In genomic region chr16:27199235-27199586, GRCh38 we compare ENCODE assay signal across 16 cellular contexts. TPM values are rescaled to one million over a fixed set of nuclear protein-coding genes. Genes with fewer than 3 reads are reported as not detected.
A peak's percentile ranks its signal among the peaks of the same experiment; 100 is the strongest.
DNase-seq lines count a peak whose midpoint lies in the region; ATAC-seq, FAIRE-seq and TF ChIP-seq lines count a peak whose summit lies in the region.
"Had no signal": no experiment of that assay in that cellular context is flagged by ENCODE, and none has a peak within 500 bp of the region (broad histone marks: within the 10 kb centered on the region; RNA-seq: fewer than 3 reads in every experiment).

No MANE protein-coding gene starts in this region.

- H3K4me3 ChIP-seq in breast epithelium (no peak overlapping the region), lower leg skin (ENCODE audit: low read depth, poor library complexity, severe bottlenecking) (no peak overlapping the region)
- H3K4me3 ChIP-seq: colonic mucosa, gastrocnemius medialis had no signal

- peaks cover 70% of the 10 kb centered on the region for H3K4me1 Mint-ChIP-seq in T-helper 1 cell treated with Interleukin-12 subunit alpha and Interleukin-12 subunit beta and Interleukin-4 antibody, amounts not matched to agents 30 μg/mL and 1 μg/mL, for 36 hours (ENCODE audit: low read depth)
- H3K4me1 Mint-ChIP-seq in activated B cell treated with CpG ODN at 0.5 μM for 24 hours (peaks cover 56% of the 10 kb centered on the region), natural killer cell (peaks cover 47 to 54% of the 10 kb centered on the region in 2 donors)

- peaks cover 25% of the 10 kb centered on the region for H3K9me3 Mint-ChIP-seq in T-helper 1 cell treated with Interleukin-12 subunit alpha and Interleukin-12 subunit beta and Interleukin-4 antibody, amounts not matched to agents 30 μg/mL and 1 μg/mL, for 36 hours
- H3K9me3 Mint-ChIP-seq in activated B cell treated with CpG ODN at 0.5 μM for 24 hours = peaks cover 12% of the 10 kb centered on the region
- no peaks in the 10 kb centered on the region for H3K9me3 Mint-ChIP-seq in natural killer cell
- H3K9me3 Mint-ChIP-seq: activated T-cell treated with anti-CD3 and anti-CD28 coated beads, Interleukin-2, amount 50 U/mL, for 4 hours had no signal

- no peak overlapping the region for H3K27ac ChIP-seq in breast epithelium
- H3K27ac ChIP-seq: gastrocnemius medialis had no signal

- no peak for TF ChIP-seq CTCF in activated B cell treated with CpG ODN at 0.5 μM for 24 hours (IDR thresholded peaks at IDR 0.05)
- no peak for TF ChIP-seq CTCF in natural killer cell (IDR thresholded peaks at IDR 0.05)
- TF ChIP-seq CTCF in breast epithelium (IDR thresholded peaks at IDR 0.05) = no peak
- TF ChIP-seq CTCF in lower leg skin (IDR thresholded peaks at IDR 0.05) = no peak

- intact Hi-C loops in activated B cell treated with CpG ODN at 0.5 μM for 24 hours (cut with micrococcal nuclease) = loop anchor here (1.0 kb wide), 1 partner anchor 20 kb away; no protein-coding TSS in a partner anchor
- intact Hi-C loops in natural killer cell (cut with micrococcal nuclease) = no loop called here
- intact Hi-C loops in breast epithelium (cut with DNase I; ENCODE audit: low total_unique reads) = no loop called here
- intact Hi-C loops in lower leg skin (cut with DNase I; ENCODE audit: low total_unique reads) = no loop called here

- H3K27ac Mint-ChIP-seq in T-helper 1 cell treated with Interleukin-12 subunit alpha and Interleukin-12 subunit beta and Interleukin-4 antibody, amounts not matched to agents 30 μg/mL and 1 μg/mL, for 36 hours = peak overlapping the region; percentile 61
- H3K27ac Mint-ChIP-seq in activated B cell treated with CpG ODN at 0.5 μM for 24 hours = peak overlapping the region; percentile 71
- peak overlapping the region; percentile 86 to 90 for H3K27ac Mint-ChIP-seq in natural killer cell

- POLR2A ChIA-PET in activated B cell treated with CpG ODN at 0.5 μM for 24 hours (lab: Charles Lee) = interaction anchor here (0.6 to 2.1 kb wide), 13 partner anchors 13 to 251 kb away, joined by 3 to 10 read pairs (median 4); partner anchors contain the start of gene IL21R

- H3K9me3 ChIP-seq in breast epithelium = no peaks in the 10 kb centered on the region
- H3K9me3 ChIP-seq: colonic mucosa, gastrocnemius medialis had no signal

- FAIRE-seq in GM19239 (lab: Jason Lieb, UNC) = peak; percentile 33
- FAIRE-seq: astrocyte had no signal

- no peaks in the 10 kb centered on the region for H3K27me3 Mint-ChIP-seq in T-helper 1 cell treated with Interleukin-12 subunit alpha and Interleukin-12 subunit beta and Interleukin-4 antibody, amounts not matched to agents 30 μg/mL and 1 μg/mL, for 36 hours (ENCODE audit: low read depth)
- no peaks in the 10 kb centered on the region for H3K27me3 Mint-ChIP-seq in activated B cell treated with CpG ODN at 0.5 μM for 24 hours
- no peaks in the 10 kb centered on the region for H3K27me3 Mint-ChIP-seq in natural killer cell (ENCODE audit: low read depth in 2 of 2)

- CTCF ChIA-PET in activated B cell treated with CpG ODN at 0.5 μM for 24 hours (lab: Charles Lee) = interaction anchor here (0.5 to 2.7 kb wide), 8 partner anchors 12 to 211 kb away, joined by 3 to 13 read pairs (median 4); no protein-coding TSS in a partner anchor

- TF ChIP-seq POLR2A in breast epithelium (IDR thresholded peaks at IDR 0.05) (no peak), lower leg skin (IDR thresholded peaks at IDR 0.05) (no peak)

- no peak overlapping the region for H3K4me3 Mint-ChIP-seq in T-helper 1 cell treated with Interleukin-12 subunit alpha and Interleukin-12 subunit beta and Interleukin-4 antibody, amounts not matched to agents 30 μg/mL and 1 μg/mL, for 36 hours
- H3K4me3 Mint-ChIP-seq in activated B cell treated with CpG ODN at 0.5 μM for 24 hours (peak overlapping the region; percentile 41), natural killer cell (peak overlapping the region; percentile 47)

- peaks cover 16% of the 10 kb centered on the region for H3K36me3 Mint-ChIP-seq in T-helper 1 cell treated with Interleukin-12 subunit alpha and Interleukin-12 subunit beta and Interleukin-4 antibody, amounts not matched to agents 30 μg/mL and 1 μg/mL, for 36 hours (ENCODE audit: low read depth)
- H3K36me3 Mint-ChIP-seq in activated B cell treated with CpG ODN at 0.5 μM for 24 hours (ENCODE audit: low read depth) = peaks cover 7% of the 10 kb centered on the region
- no peaks in the 10 kb centered on the region for H3K36me3 Mint-ChIP-seq in natural killer cell

- H3K27me3 ChIP-seq in breast epithelium = no peaks in the 10 kb centered on the region
- H3K27me3 ChIP-seq: colonic mucosa, gastrocnemius medialis had no signal

- DNase-seq in T-helper 1 cell = no peak
- no peak for DNase-seq in GM19239 (ENCODE audit: insufficient read length, low spot score)
- no peak for DNase-seq in activated B cell treated with CpG ODN at 0.5 μM for 24 hours
- DNase-seq in natural killer cell = no peak
- no peak for DNase-seq in breast epithelium (ENCODE audit: low spot score in 2 of 2)
- no peak for DNase-seq in retina
- DNase-seq in lower leg skin (ENCODE audit: low spot score in 2 of 2) = no peak
- DNase-seq: activated CD4-positive, CD25-positive, alpha-beta regulatory T cell; activated T-cell treated with anti-CD3 and anti-CD28 coated beads, Interleukin-2, amount 50 U/mL, for 4 hours; colonic mucosa; gastrocnemius medialis; NCI-H2107; right cardiac atrium; stimulated activated CD4-positive, alpha-beta T cell treated with anti-CD3 and anti-CD28 coated beads, Interleukin-2, amount 100 ng/mL, for 24 hours had no signal

- no peaks in the 10 kb centered on the region for H3K4me1 ChIP-seq in breast epithelium

- WGBS in lower leg skin, 2 donors = 77 to 82% methylated on average over 3 of the region's 3 CpGs

- no peaks in the 10 kb centered on the region for H3K36me3 ChIP-seq in breast epithelium
- H3K36me3 ChIP-seq: colonic mucosa, gastrocnemius medialis had no signal

- ATAC-seq in activated B cell treated with CpG ODN at 0.5 μM for 24 hours (ENCODE audit: low read depth) (no peak), natural killer cell (no peak)
- ATAC-seq: activated T-cell treated with anti-CD3 and anti-CD28 coated beads, Interleukin-2, amount 50 U/mL, for 4 hours; gastrocnemius medialis; right cardiac atrium had no signal

RNA-seq across cellular contexts. Expression of gene KDM8, which starts 4.1 kb away (rescaled TPM):
- total RNA-seq in activated B cell treated with CpG ODN at 0.5 μM for 24 hours (13.4 and 17.9 TPM in 2 replicates), natural killer cell (10 to 100 TPM; 11.4 to 17.9 (median 17.8) TPM), breast epithelium (1 to 10 TPM; 1.9 to 4.5 (median 4.3) TPM), lower leg skin (1 to 10 TPM in 3 of 4 donors, under 1 TPM in 1; 0.84 to 4.5 (median 1.9) TPM)
